In the genomic region with DNA sequence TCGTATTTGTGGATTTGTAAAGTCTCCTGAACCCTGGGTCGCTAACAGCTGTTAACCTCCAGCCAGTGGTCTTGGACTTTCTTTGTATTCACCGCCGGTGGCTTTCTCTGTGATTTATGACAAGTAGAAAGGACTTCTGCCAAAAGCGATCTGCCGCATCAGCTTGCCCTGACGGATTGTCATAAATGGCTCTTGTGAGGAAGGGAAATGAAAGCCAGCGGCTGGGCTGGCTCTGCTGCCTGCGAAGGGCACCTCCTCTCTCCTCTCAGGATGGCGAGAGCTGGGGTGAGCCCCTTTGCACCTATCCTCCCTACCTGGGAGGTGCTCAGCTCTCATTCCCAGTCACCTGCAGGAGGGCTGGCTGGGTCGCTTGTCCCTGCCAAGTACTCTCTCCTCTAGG, we compare ENCODE assay signal across 30 cellular contexts. TPM values are rescaled to one million over a fixed set of nuclear protein-coding genes. Genes with fewer than 3 reads are reported as not detected.
A peak's percentile ranks its signal among the peaks of the same experiment; 100 is the strongest.
DNase-seq lines count a peak whose midpoint lies in the region; ATAC-seq and TF ChIP-seq lines count a peak whose summit lies in the region.
"Had no signal": no experiment of that assay in that cellular context is flagged by ENCODE, and none has a peak within 500 bp of the region (broad histone marks: within the 10 kb centered on the region; RNA-seq: fewer than 3 reads in every experiment).

No MANE protein-coding gene starts in this region.

- POLR2A ChIA-PET in MCF 10A (lab: Yijun Ruan, JAX): interaction anchor here (0.8 kb wide), 1 partner anchor 21 kb away, joined by 4 read pairs; no protein-coding TSS in a partner anchor

- H3K4me3 Mint-ChIP-seq in MCF 10A (ENCODE audit: unreplicated experiment): no peak overlapping the region
- H3K4me3 Mint-ChIP-seq in dendritic cell treated with granulocyte-macrophage colony-stimulating factor and Interleukin-4, amounts not matched to agents 40 ng/mL and 50 ng/mL, for 4 days: no peak overlapping the region
- H3K4me3 Mint-ChIP-seq: activated CD4-positive, alpha-beta T cell treated with anti-CD3 and anti-CD28 coated beads, Interleukin-2, amount 10 ng/mL, durations not matched to agents 24 days and 14 days; activated naive CD4-positive, alpha-beta T cell treated with anti-CD3 and anti-CD28 coated beads, Interleukin-2, amount 50 U/mL, for 24 hours; effector memory CD8-positive, alpha-beta T cell had no signal

- peak overlapping the region in 1 of 3 donors; percentile 7 for H3K4me3 ChIP-seq in breast epithelium
- no peak overlapping the region for H3K4me3 ChIP-seq in aorta (ENCODE audit: low read length in 2 of 2)
- H3K4me3 ChIP-seq in left lung: no peak overlapping the region
- H3K4me3 ChIP-seq: left ventricle myocardium inferior, MG63, prostate gland, SJCRH30, stomach, thyroid gland, uterus had no signal

- H3K9me3 ChIP-seq in breast epithelium (no peaks in the 10 kb centered on the region), aorta (ENCODE audit: control insufficient read depth, low read length) (no peaks in the 10 kb centered on the region), left lung (no peaks in the 10 kb centered on the region)
- H3K9me3 ChIP-seq: left ventricle myocardium inferior, MG63, prostate gland, SJCRH30, stomach, thyroid gland, uterus had no signal

- WGBS in aorta, 2 donors: 41 to 57% methylated on average over 11 of the region's 11 CpGs

- CTCF ChIA-PET in MCF 10A (lab: Yijun Ruan, JAX): no interaction called here

- BruUV-seq in MCF 10A (replicated peaks; lab: Mats Ljungman, UMichigan): no TSS peak

- H3K27ac Mint-ChIP-seq in MCF 10A (ENCODE audit: low read depth, unreplicated experiment): no peak overlapping the region
- H3K27ac Mint-ChIP-seq in dendritic cell treated with granulocyte-macrophage colony-stimulating factor and Interleukin-4, amounts not matched to agents 40 ng/mL and 50 ng/mL, for 4 days: peak overlapping the region; percentile 46
- H3K27ac Mint-ChIP-seq: activated CD4-positive, alpha-beta T cell treated with anti-CD3 and anti-CD28 coated beads, Interleukin-2, amount 10 ng/mL, durations not matched to agents 24 days and 14 days; activated naive CD4-positive, alpha-beta T cell treated with anti-CD3 and anti-CD28 coated beads, Interleukin-2, amount 50 U/mL, for 24 hours; effector memory CD8-positive, alpha-beta T cell had no signal

- no peaks in the 10 kb centered on the region for H3K9me3 Mint-ChIP-seq in MCF 10A (ENCODE audit: unreplicated experiment)
- no peaks in the 10 kb centered on the region for H3K9me3 Mint-ChIP-seq in dendritic cell treated with granulocyte-macrophage colony-stimulating factor and Interleukin-4, amounts not matched to agents 40 ng/mL and 50 ng/mL, for 4 days
- H3K9me3 Mint-ChIP-seq: activated CD4-positive, alpha-beta T cell treated with anti-CD3 and anti-CD28 coated beads, Interleukin-2, amount 10 ng/mL, durations not matched to agents 24 days and 14 days; activated naive CD4-positive, alpha-beta T cell treated with anti-CD3 and anti-CD28 coated beads, Interleukin-2, amount 50 U/mL, for 24 hours; effector memory CD8-positive, alpha-beta T cell had no signal

- peak; percentile 33 for ATAC-seq in aorta (ENCODE audit: low FRiP score)
- ATAC-seq in GM21390 (IDR thresholded peaks at IDR 0.05; ENCODE audit: unreplicated experiment): no peak
- ATAC-seq in GM19452 (IDR thresholded peaks at IDR 0.05; ENCODE audit: unreplicated experiment): no peak
- ATAC-seq in left lung: no peak
- ATAC-seq: effector memory CD8-positive, alpha-beta T cell; sciatic nerve had no signal

- H3K27me3 ChIP-seq in breast epithelium (no peaks in the 10 kb centered on the region), aorta (ENCODE audit: control insufficient read depth in 1 of 2, insufficient read depth in 2 of 2, low read length in 1 of 2) (no peaks in the 10 kb centered on the region), left lung (no peaks in the 10 kb centered on the region)
- H3K27me3 ChIP-seq: MG63, SJCRH30, stomach, thyroid gland, uterus had no signal

- TF ChIP-seq CTCF in breast epithelium (IDR thresholded peaks at IDR 0.05) (no peak), MCF 10A (IDR thresholded peaks at IDR 0.05; ENCODE audit: unreplicated experiment) (no peak), left lung (IDR thresholded peaks at IDR 0.05) (no peak)

- no peak for TF ChIP-seq POLR2A in breast epithelium (IDR thresholded peaks at IDR 0.05)

- H3K36me3 Mint-ChIP-seq in MCF 10A (ENCODE audit: insufficient read depth, unreplicated experiment): peaks cover 8% of the 10 kb centered on the region
- no peaks in the 10 kb centered on the region for H3K36me3 Mint-ChIP-seq in dendritic cell treated with granulocyte-macrophage colony-stimulating factor and Interleukin-4, amounts not matched to agents 40 ng/mL and 50 ng/mL, for 4 days (ENCODE audit: low read depth)

- H3K36me3 ChIP-seq in breast epithelium: no peaks in the 10 kb centered on the region
- H3K36me3 ChIP-seq in aorta (ENCODE audit: control insufficient read depth in 1 of 2, insufficient read depth in 2 of 2, low read length in 1 of 2): no peaks in the 10 kb centered on the region
- H3K36me3 ChIP-seq in left lung: no peaks in the 10 kb centered on the region
- H3K36me3 ChIP-seq: MG63, prostate gland, SJCRH30, thyroid gland, uterus, WERI-Rb-1 had no signal

- H3K4me1 ChIP-seq in breast epithelium (no peaks in the 10 kb centered on the region), aorta (ENCODE audit: control insufficient read depth in 1 of 2, insufficient read depth in 2 of 2, low read length in 2 of 2) (no peaks in the 10 kb centered on the region), left lung (no peaks in the 10 kb centered on the region)
- H3K4me1 ChIP-seq: prostate gland, thyroid gland, uterus had no signal

- DNase-seq in breast epithelium (ENCODE audit: low spot score in 2 of 2) (no peak), MCF 10A (ENCODE audit: unreplicated experiment) (no peak), NCI-H2227 treated with DMSO at 0.1 percent for 48 hours (lab: John Stamatoyannopoulos, UW) (peak; percentile 10), aorta (no peak), left lung (no peak)
- DNase-seq: activated CD4-positive, alpha-beta T cell treated with anti-CD3 and anti-CD28 coated beads, Interleukin-2, amount 10 ng/mL, durations not matched to agents 24 days and 14 days; Calu3; cortex of kidney; effector memory CD8-positive, alpha-beta T cell; erythroblast; KBM-7; left ventricle myocardium inferior; MG63; NCI-H1930; NCI-H82; RPMI8226; stimulated activated CD4-positive, alpha-beta T cell treated with anti-CD3 and anti-CD28 coated beads, Interleukin-4, amount 100 ng/mL, for 1 hour; stomach; SW 1271; T1000; thyroid gland; uterus; WERI-Rb-1 had no signal

- H3K4me1 Mint-ChIP-seq in MCF 10A (ENCODE audit: insufficient read depth, unreplicated experiment): peaks cover 11% of the 10 kb centered on the region
- H3K4me1 Mint-ChIP-seq in dendritic cell treated with granulocyte-macrophage colony-stimulating factor and Interleukin-4, amounts not matched to agents 40 ng/mL and 50 ng/mL, for 4 days (ENCODE audit: low read depth): peaks cover 16% of the 10 kb centered on the region
- H3K4me1 Mint-ChIP-seq: activated naive CD4-positive, alpha-beta T cell treated with anti-CD3 and anti-CD28 coated beads, Interleukin-2, amount 50 U/mL, for 24 hours had no signal

- H3K27ac ChIP-seq in breast epithelium (peak overlapping the region; percentile 17 to 76), aorta (ENCODE audit: low read depth in 1 of 2, low read length in 2 of 2) (no peak overlapping the region), left lung (no peak overlapping the region)
- H3K27ac ChIP-seq: left ventricle myocardium inferior, SJCRH30, stomach, thyroid gland, uterus, WERI-Rb-1 had no signal

- intact Hi-C loops in breast epithelium (cut with DNase I; ENCODE audit: low total_unique reads) (no loop called here), MCF 10A (cut with micrococcal nuclease) (no loop called here), aorta (cut with DNase I) (no loop called here), left lung (cut with DNase I) (no loop called here)
- intact Hi-C loops in dendritic cell treated with granulocyte-macrophage colony-stimulating factor and Interleukin-4, amounts not matched to agents 40 ng/mL and 50 ng/mL, for 4 days (cut with micrococcal nuclease): no loop called here

- H3K27me3 Mint-ChIP-seq in MCF 10A (ENCODE audit: insufficient read depth, unreplicated experiment): no peaks in the 10 kb centered on the region
- peaks cover 26% of the 10 kb centered on the region for H3K27me3 Mint-ChIP-seq in dendritic cell treated with granulocyte-macrophage colony-stimulating factor and Interleukin-4, amounts not matched to agents 40 ng/mL and 50 ng/mL, for 4 days
- H3K27me3 Mint-ChIP-seq: activated CD4-positive, alpha-beta T cell treated with anti-CD3 and anti-CD28 coated beads, Interleukin-2, amount 10 ng/mL, durations not matched to agents 24 days and 14 days; activated naive CD4-positive, alpha-beta T cell treated with anti-CD3 and anti-CD28 coated beads, Interleukin-2, amount 50 U/mL, for 24 hours; effector memory CD8-positive, alpha-beta T cell had no signal

RNA-seq across cellular contexts. Expression of a gene that starts 25.6 kb away (rescaled TPM):
- total RNA-seq in breast epithelium (10 to 100 TPM; 16.2 to 35.7 (median 16.4) TPM), MCF 10A (2022) (6.2 and 6.8 TPM in 2 replicates), aorta (10 to 100 TPM; 11.8 to 13.5 TPM), left lung (10 to 100 TPM; 11.7 to 12.4 TPM)
- 10 to 100 TPM; 15.4 to 23.5 TPM for polyA plus RNA-seq in aorta

Comparison
In these comparisons a context has a peak if more than half of its experiments do, and no peak if none do; other contexts are left out.
1. H3K27ac ChIP-seq: peak in breast epithelium (2 of 2); none in aorta (0 of 2) and left lung (0 of 2).